ENCODE assay signal across 15 cellular contexts in genomic region chr22:39134366-39135091, GRCh38. TPM values are rescaled to one million over a fixed set of nuclear protein-coding genes. Genes with fewer than 3 reads are reported as not detected.
DNase-seq lines count a peak whose midpoint lies in the region; ATAC-seq and TF ChIP-seq lines count a peak whose summit lies in the region.
"Had no signal": no experiment of that assay in that cellular context is flagged by ENCODE, and none has a peak within 500 bp of the region (broad histone marks: within the 10 kb centered on the region; RNA-seq: fewer than 3 reads in every experiment).

No MANE protein-coding gene starts in this region.

- H3K27ac ChIP-seq in left ventricle myocardium inferior (replicated peaks): no peak overlapping the region
- H3K27ac ChIP-seq in osteoblast (ENCODE audit: low read depth, low read length): no peak overlapping the region
- H3K27ac ChIP-seq: BLaER1 treated with 17β-estradiol and CSF1 and Interleukin-3, amounts not matched to agents 10 nM and 100 nM had no signal

- no peak for DNase-seq in Right ventricle myocardium superior
- no peak for DNase-seq in left ventricle myocardium inferior
- DNase-seq in chondrocyte (ENCODE audit: low spot score): peak; percentile 92
- DNase-seq in osteoblast (ENCODE audit: insufficient read length, low spot score, missing footprints): peak; percentile 61
- DNase-seq in NCI-H1092 (lab: John Stamatoyannopoulos, UW): no peak
- no peak for DNase-seq in activated CD4-positive, alpha-beta T cell treated with anti-CD3 and anti-CD28 coated beads, Interleukin-2, amount 50 U/mL, for 48 hours
- DNase-seq: DMS79 treated with DMSO at 0.1 percent for 48 hours, MV-4-11, NCI-H1417 treated with DMSO at 0.1 percent for 48 hours, NCI-H526 treated with DMSO at 0.1 percent for 48 hours had no signal

- intact Hi-C loops in Right ventricle myocardium superior (cut with DNase I): no loop called here
- intact Hi-C loops in left ventricle myocardium inferior (cut with micrococcal nuclease): no loop called here

- TF ChIP-seq CTCF in left ventricle myocardium inferior (IDR thresholded peaks at IDR 0.05; ENCODE audit: borderline replicate concordance) (no peak), chondrocyte (IDR thresholded peaks at IDR 0.05) (no peak), osteoblast (IDR thresholded peaks at IDR 0.05; ENCODE audit: extremely low read depth, low read depth, low read length) (no peak)

- no peaks in the 10 kb centered on the region for H3K27me3 Mint-ChIP-seq in chondrocyte (ENCODE audit: low read depth)

- H3K4me3 Mint-ChIP-seq in chondrocyte (ENCODE audit: unreplicated experiment): no peak overlapping the region
- H3K4me3 Mint-ChIP-seq: GM23338 had no signal

- no peaks in the 10 kb centered on the region for H3K36me3 Mint-ChIP-seq in chondrocyte (ENCODE audit: low read depth)

- H3K9me3 ChIP-seq in left ventricle myocardium inferior (replicated peaks) (no peaks in the 10 kb centered on the region), osteoblast (ENCODE audit: low read depth, low read length) (no peaks in the 10 kb centered on the region)
- H3K9me3 ChIP-seq: BLaER1 treated with 17β-estradiol and CSF1 and Interleukin-3, amounts not matched to agents 10 nM and 100 nM had no signal

- no peak overlapping the region for H3K4me2 ChIP-seq in osteoblast (ENCODE audit: insufficient read depth, low read length)
- H3K4me2 ChIP-seq: BLaER1 treated with 17β-estradiol and CSF1 and Interleukin-3, amounts not matched to agents 10 nM and 100 nM; GM23338 had no signal

- H4K20me1 ChIP-seq in osteoblast (ENCODE audit: insufficient read depth, low read length): peaks cover 6% of the 10 kb centered on the region

- peak; percentile 13 for ATAC-seq in Right ventricle myocardium superior (ENCODE audit: poor library complexity)
- no peak for ATAC-seq in HG03097 (IDR thresholded peaks at IDR 0.05; ENCODE audit: low FRiP score, unreplicated experiment)
- ATAC-seq in GM18502 (IDR thresholded peaks at IDR 0.05; ENCODE audit: poor library complexity, unreplicated experiment): no peak

- H3K36me3 ChIP-seq in left ventricle myocardium inferior (peaks cover 28% of the 10 kb centered on the region), osteoblast (ENCODE audit: insufficient read depth, low read length) (no peaks in the 10 kb centered on the region)
- H3K36me3 ChIP-seq: BLaER1 treated with 17β-estradiol and CSF1 and Interleukin-3, amounts not matched to agents 10 nM and 100 nM had no signal

- H3K27me3 ChIP-seq in left ventricle myocardium inferior (ENCODE audit: low read depth) (no peaks in the 10 kb centered on the region), osteoblast (ENCODE audit: insufficient read depth, low read length) (no peaks in the 10 kb centered on the region)
- H3K27me3 ChIP-seq: BLaER1 treated with 17β-estradiol and CSF1 and Interleukin-3, amounts not matched to agents 10 nM and 100 nM had no signal

- H3K4me1 Mint-ChIP-seq in chondrocyte (ENCODE audit: low read depth): peaks cover 12% of the 10 kb centered on the region

- H3K79me2 ChIP-seq in osteoblast (ENCODE audit: insufficient read depth, low read length): no peaks in the 10 kb centered on the region

- no peak overlapping the region for H3K27ac Mint-ChIP-seq in chondrocyte (ENCODE audit: unreplicated experiment)
- H3K27ac Mint-ChIP-seq: GM23338 had no signal

- no peak overlapping the region for H3K4me3 ChIP-seq in left ventricle myocardium inferior
- H3K4me3 ChIP-seq in osteoblast (ENCODE audit: insufficient read depth, low read length): no peak overlapping the region
- H3K4me3 ChIP-seq: BLaER1 treated with 17β-estradiol and CSF1 and Interleukin-3, amounts not matched to agents 10 nM and 100 nM; GM23338 had no signal

- H3K4me1 ChIP-seq in left ventricle myocardium inferior (peaks cover 33% of the 10 kb centered on the region), osteoblast (ENCODE audit: insufficient read depth, low read length) (peaks cover 5% of the 10 kb centered on the region)

- H2AFZ ChIP-seq in osteoblast (ENCODE audit: low read length): no peak overlapping the region
- H2AFZ ChIP-seq: GM23338 had no signal

- no peaks in the 10 kb centered on the region for H3K9me3 Mint-ChIP-seq in chondrocyte (ENCODE audit: low read depth)
- H3K9me3 Mint-ChIP-seq: GM23338 had no signal

RNA-seq across cellular contexts. Expression of gene CBX7, which starts 18.0 kb away (rescaled TPM):
- total RNA-seq in Right ventricle myocardium superior (69.9 TPM), left ventricle myocardium inferior (85.4 TPM), chondrocyte (3.6 to 6.9 TPM (median 4.7 TPM) in 3 replicates), osteoblast (12.7 and 14.5 TPM in 2 replicates)

RNA-seq across cellular contexts. Expression of gene APOBEC3H, which starts 37.5 kb away (rescaled TPM):
- total RNA-seq in Right ventricle myocardium superior: not detected
- total RNA-seq in left ventricle myocardium inferior: 0.41 TPM
- total RNA-seq in chondrocyte: not detected in 3 replicates
- total RNA-seq in osteoblast: not detected in 2 replicates
- total RNA-seq: GM23338, RPMI7951 had no signal

RNA-seq across cellular contexts. Expression of gene APOBEC3G, which starts 57.5 kb away (rescaled TPM):
- total RNA-seq in Right ventricle myocardium superior (2.7 TPM), left ventricle myocardium inferior (4.2 TPM), chondrocyte (0.56 to 0.94 TPM (median 0.87 TPM) in 3 replicates), osteoblast (15.6 and 18.1 TPM in 2 replicates)

Comparison
In these comparisons a context has a peak if more than half of its experiments do, and no peak if none do; other contexts are left out.
1. DNase-seq: peak in chondrocyte (single experiment) and osteoblast (single experiment); none in Right ventricle myocardium superior (single experiment), left ventricle myocardium inferior (single experiment), NCI-H1092 (single experiment) and activated CD4-positive, alpha-beta T cell treated with anti-CD3 and anti-CD28 coated beads, Interleukin-2, amount 50 U/mL, for 48 hours (0 of 2).